Comparison of ENCODE assay signal across 1 cellular context in the genomic region with DNA sequence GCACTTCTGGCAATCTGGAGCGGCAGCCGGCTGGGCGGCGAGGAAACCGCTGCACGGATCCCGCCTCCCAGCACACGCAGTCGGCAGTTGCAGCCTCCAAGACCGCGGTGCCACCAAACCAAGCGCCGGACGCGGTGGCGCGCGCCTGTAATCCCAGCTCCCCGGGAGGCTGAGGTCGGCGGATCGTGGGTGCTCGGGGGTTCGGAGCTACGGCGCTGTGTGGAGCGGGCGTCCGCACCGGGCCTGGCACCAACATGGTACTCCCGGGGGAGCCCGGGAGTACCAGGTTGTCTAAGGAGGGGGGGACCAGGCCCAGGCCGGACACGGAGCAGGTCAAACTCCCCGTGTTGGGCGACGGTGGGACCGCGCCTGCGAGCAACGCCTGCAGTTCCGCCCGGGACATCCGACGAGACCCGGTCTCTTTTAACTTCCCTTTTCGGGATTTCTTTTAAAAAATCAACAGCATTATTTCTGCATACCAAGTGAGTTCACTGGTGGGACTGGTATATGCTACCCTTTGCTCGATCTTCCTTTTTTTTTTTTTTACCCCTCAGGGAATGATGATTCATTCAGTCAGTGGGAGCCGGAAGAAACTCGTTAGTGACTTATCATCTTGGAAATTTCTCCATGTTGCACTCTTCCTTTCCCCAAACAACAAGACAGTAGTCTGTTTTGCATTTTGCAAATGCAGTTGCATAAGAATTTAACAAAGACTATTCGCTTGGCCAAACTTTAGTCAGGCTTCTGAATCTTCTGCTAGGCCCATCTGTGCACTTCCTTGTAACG.
TF ChIP-seq lines count a peak whose summit lies in the region.

No MANE protein-coding gene starts in this region.

TF ChIP-seq in IMR-90, 13 proteins besides CTCF, POLR2A, EP300 and RAD21 (continued from another document):
- TF ChIP-seq, protein P1, sequence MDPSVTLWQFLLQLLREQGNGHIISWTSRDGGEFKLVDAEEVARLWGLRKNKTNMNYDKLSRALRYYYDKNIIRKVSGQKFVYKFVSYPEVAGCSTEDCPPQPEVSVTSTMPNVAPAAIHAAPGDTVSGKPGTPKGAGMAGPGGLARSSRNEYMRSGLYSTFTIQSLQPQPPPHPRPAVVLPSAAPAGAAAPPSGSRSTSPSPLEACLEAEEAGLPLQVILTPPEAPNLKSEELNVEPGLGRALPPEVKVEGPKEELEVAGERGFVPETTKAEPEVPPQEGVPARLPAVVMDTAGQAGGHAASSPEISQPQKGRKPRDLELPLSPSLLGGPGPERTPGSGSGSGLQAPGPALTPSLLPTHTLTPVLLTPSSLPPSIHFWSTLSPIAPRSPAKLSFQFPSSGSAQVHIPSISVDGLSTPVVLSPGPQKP (IDR thresholded peaks at IDR 0.05; ENCODE audit: borderline replicate concordance, low read depth, low read length): no peak
- TF ChIP-seq RCOR1 (IDR thresholded peaks at IDR 0.05; ENCODE audit: insufficient replicate concordance, low read length) (no peak), MAFK (IDR thresholded peaks at IDR 0.05; ENCODE audit: low read depth, low read length) (no peak), NFE2L2 (IDR thresholded peaks at IDR 0.05; ENCODE audit: low read depth, low read length) (no peak), FOS (IDR thresholded peaks at IDR 0.05; ENCODE audit: low read depth, low read length) (no peak), CHD1 (IDR thresholded peaks at IDR 0.05; ENCODE audit: low read depth, low read length) (no peak), MXI1 (IDR thresholded peaks at IDR 0.05; ENCODE audit: borderline replicate concordance, low read depth, low read length) (no peak)
